Comparison of ENCODE assay signal across 11 cellular contexts in genomic region chr17:39651908-39652634, GRCh38. TPM values are rescaled to one million over a fixed set of nuclear protein-coding genes. Genes with fewer than 3 reads are reported as not detected.
DNase-seq lines count a peak whose midpoint lies in the region; ATAC-seq, FAIRE-seq and TF ChIP-seq lines count a peak whose summit lies in the region.
"Had no signal": no experiment of that assay in that cellular context is flagged by ENCODE, and none has a peak within 500 bp of the region (broad histone marks: within the 10 kb centered on the region; RNA-seq: fewer than 3 reads in every experiment).

No MANE protein-coding gene starts in this region.

- TF ChIP-seq POLR2A in breast epithelium (IDR thresholded peaks at IDR 0.05) (no peak), K562 (conservative IDR thresholded peaks at IDR 0.05) (no peak), upper lobe of left lung (IDR thresholded peaks at IDR 0.05) (no peak)

- H3K36me3 Mint-ChIP-seq in MCF 10A (ENCODE audit: insufficient read depth, unreplicated experiment) (peaks cover 19% of the 10 kb centered on the region), mesothelial cell of epicardium (peaks cover 7% of the 10 kb centered on the region)

- H3K4me1 Mint-ChIP-seq in MCF 10A (ENCODE audit: insufficient read depth, unreplicated experiment) (no peaks in the 10 kb centered on the region), mesothelial cell of epicardium (peaks cover 18% of the 10 kb centered on the region)

- H3K27me3 ChIP-seq in breast epithelium, result no peaks in the 10 kb centered on the region
- H3K27me3 ChIP-seq in K562 (ENCODE audit: control insufficient read depth in 2 of 2, insufficient read depth in 2 of 2, low read length in 2 of 2), result no peaks in the 10 kb centered on the region
- H3K27me3 ChIP-seq in upper lobe of left lung, result no peaks in the 10 kb centered on the region
- no peaks in the 10 kb centered on the region for H3K27me3 ChIP-seq in aorta (ENCODE audit: control insufficient read depth in 1 of 2, insufficient read depth in 2 of 2, low read length in 1 of 2)

- H2AFZ ChIP-seq in K562 (ENCODE audit: low read depth, low read length), result no peak overlapping the region

- no peak overlapping the region for H3K4me3 Mint-ChIP-seq in MCF 10A (ENCODE audit: unreplicated experiment)
- H3K4me3 Mint-ChIP-seq in mesothelial cell of epicardium, result no peak overlapping the region

- 0 out of 2 replicates have a peak, but pooled peaks cover 4% of the 10 kb centered on the region for H4K20me1 ChIP-seq in K562 (replicated peaks; ENCODE audit: control insufficient read depth, insufficient read depth, low read length)

- no peak overlapping the region for H3K4me2 ChIP-seq in K562 (ENCODE audit: insufficient read depth, low read length)

- no peak for FAIRE-seq in K562 (lab: Jason Lieb, UNC)

- no peaks in the 10 kb centered on the region for H3K9me3 ChIP-seq in breast epithelium
- H3K9me3 ChIP-seq in K562 (replicated peaks; ENCODE audit: control insufficient read depth, insufficient read depth, low read depth, low read length), result no peaks in the 10 kb centered on the region
- no peaks in the 10 kb centered on the region for H3K9me3 ChIP-seq in upper lobe of left lung
- no peaks in the 10 kb centered on the region for H3K9me3 ChIP-seq in aorta (ENCODE audit: control insufficient read depth, low read length)

- BruUV-seq in MCF 10A (replicated peaks; lab: Mats Ljungman, UMichigan), result no TSS peak
- BruUV-seq in K562 (replicated peaks; lab: Mats Ljungman, UMichigan), result no TSS peak

- peaks cover 59% of the 10 kb centered on the region for H3K79me2 ChIP-seq in K562 (ENCODE audit: control insufficient read depth, insufficient read depth, low read length)

- H3K9me3 Mint-ChIP-seq in MCF 10A (ENCODE audit: unreplicated experiment), result no peaks in the 10 kb centered on the region
- no peaks in the 10 kb centered on the region for H3K9me3 Mint-ChIP-seq in mesothelial cell of epicardium

- POLR2A ChIA-PET in MCF 10A (lab: Yijun Ruan, JAX), result interaction anchor here (0.6 kb wide), 1 partner anchor 47 kb away, joined by 3 read pairs; no protein-coding TSS in a partner anchor
- POLR2A ChIA-PET in K562 (lab: Yijun Ruan, JAX), result interaction anchor here (0.5 to 1.8 kb wide), 6 partner anchors 14 to 671 kb away, joined by 3 to 7 read pairs (median 3); no protein-coding TSS in a partner anchor

- H3K27me3 Mint-ChIP-seq in MCF 10A (ENCODE audit: insufficient read depth, unreplicated experiment) (no peaks in the 10 kb centered on the region), mesothelial cell of epicardium (ENCODE audit: low read depth) (no peaks in the 10 kb centered on the region)

- in situ Hi-C loops in K562 (cut with MboI), result no loop called here

- H3K9me1 ChIP-seq in K562 (ENCODE audit: control insufficient read depth, insufficient read depth, low read length), result no peaks in the 10 kb centered on the region

- no peak for TF ChIP-seq EP300 in K562 (IDR thresholded peaks at IDR 0.05; ENCODE audit: low read length)
- no peak for TF ChIP-seq EP300 in upper lobe of left lung (IDR thresholded peaks at IDR 0.05)

- TF ChIP-seq CTCF in breast epithelium (IDR thresholded peaks at IDR 0.05) (no peak), MCF 10A (IDR thresholded peaks at IDR 0.05; ENCODE audit: unreplicated experiment) (no peak), K562 (IDR thresholded peaks at IDR 0.05 in 2 of 3, conservative IDR thresholded peaks at IDR 0.05 in 1 of 3; ENCODE audit: insufficient read depth in 2 of 3, low read depth in 1 of 3, low read length in 3 of 3) (no peak), mesothelial cell of epicardium (IDR thresholded peaks at IDR 0.05; ENCODE audit: unreplicated experiment) (no peak), upper lobe of left lung (IDR thresholded peaks at IDR 0.05) (no peak)

- ATAC-seq in K562 (no peak), upper lobe of left lung (ENCODE audit: low FRiP score in 2 of 2) (no peak), GM21526 (IDR thresholded peaks at IDR 0.05; ENCODE audit: low FRiP score, unreplicated experiment) (no peak), aorta (ENCODE audit: low FRiP score) (no peak)

- CTCF ChIA-PET in MCF 10A (lab: Yijun Ruan, JAX) (interaction anchor here (0.6 to 1.9 kb wide), 3 partner anchors 14 to 68 kb away, joined by 3 to 7 read pairs (median 3); no protein-coding TSS in a partner anchor), K562 (lab: Yijun Ruan, JAX; ENCODE audit: low intra/inter-chr PET ratio) (no interaction called here)

- no peak for TF ChIP-seq RAD21 in K562 (CRISPR knock-in tag; conservative IDR thresholded peaks at IDR 0.05 in 1 of 2, IDR thresholded peaks at IDR 0.05 in 1 of 2)

- WGBS in K562 (ENCODE audit: insufficient coverage, low coverage, missing lambda C conversion rate), result 70% methylated on average over 10 of the region's 10 CpGs
- WGBS in upper lobe of left lung, 2 donors, result 53 to 62% methylated on average over 8 to 10 of the region's 10 CpGs
- WGBS in aorta, 2 donors, result 63 to 66% methylated on average over 10 of the region's 10 CpGs

- no peak for DNase-seq in breast epithelium (ENCODE audit: low spot score in 2 of 2)
- DNase-seq in MCF 10A (ENCODE audit: unreplicated experiment), result no peak
- DNase-seq in K562 (ENCODE audit: extremely low read depth in 1 of 4, low spot score in 3 of 4), result no peak
- DNase-seq in mesothelial cell of epicardium (ENCODE audit: low spot score in 2 of 2, unreplicated experiment in 2 of 2), result no peak
- no peak for DNase-seq in upper lobe of left lung
- no peak for DNase-seq in SIG-M5 treated with dmso at 0.1 percent for 504 hours (lab: John Stamatoyannopoulos, UW; ENCODE audit: unreplicated experiment)
- no peak for DNase-seq in aorta
- DNase-seq: stimulated activated naive CD4-positive, alpha-beta T cell had no signal

- H3K36me3 ChIP-seq in breast epithelium (no peaks in the 10 kb centered on the region), K562 (ENCODE audit: control insufficient read depth, insufficient read depth, low read length) (peaks cover 37% of the 10 kb centered on the region), upper lobe of left lung (peaks cover 0 to 19% (median 9%) of the 10 kb centered on the region in 4 donors), aorta (ENCODE audit: control insufficient read depth in 1 of 2, insufficient read depth in 2 of 2, low read length in 1 of 2) (no peaks in the 10 kb centered on the region)

- H3K27ac Mint-ChIP-seq in MCF 10A (ENCODE audit: low read depth, unreplicated experiment) (no peak overlapping the region), mesothelial cell of epicardium (peak overlapping the region; percentile 77)

- intact Hi-C loops in breast epithelium (cut with DNase I; ENCODE audit: low total_unique reads) (no loop called here), MCF 10A (cut with micrococcal nuclease) (no loop called here), K562 (cut with micrococcal nuclease) (no loop called here), aorta (cut with DNase I) (no loop called here)

- no peaks in the 10 kb centered on the region for H3K4me1 ChIP-seq in breast epithelium
- H3K4me1 ChIP-seq in K562 (replicated peaks in 1 of 2; ENCODE audit: control insufficient read depth in 2 of 2, insufficient read depth in 2 of 2, low read length in 2 of 2), result peaks cover 58 to 69% of the 10 kb centered on the region in 2 experiments
- H3K4me1 ChIP-seq in upper lobe of left lung, result peaks cover 20 to 48% (median 32%) of the 10 kb centered on the region in 4 donors
- no peaks in the 10 kb centered on the region for H3K4me1 ChIP-seq in aorta (ENCODE audit: control insufficient read depth in 1 of 2, insufficient read depth in 2 of 2, low read length in 2 of 2)

- peak overlapping the region in 1 of 2 experiments; percentile 89; a peak in 2 of 4 replicates for H3K9ac ChIP-seq in K562 (ENCODE audit: insufficient read depth in 1 of 2, low read depth in 2 of 2, low read length in 2 of 2)

- H3K27ac ChIP-seq in breast epithelium, result peak overlapping the region; percentile 50 to 58
- peak overlapping the region; percentile 34; the same call in 2 of the 3 replicates for H3K27ac ChIP-seq in K562 (ENCODE audit: extremely low read depth, low read depth, low read length)
- H3K27ac ChIP-seq in upper lobe of left lung, result peak overlapping the region; percentile 28 to 90 (median 63)
- H3K27ac ChIP-seq in aorta (ENCODE audit: low read depth in 1 of 2, low read length in 2 of 2), result no peak overlapping the region
- H3K27ac ChIP-seq: epithelial cell of prostate had no signal

- H3K4me3 ChIP-seq in breast epithelium (no peak overlapping the region), K562 (no peak overlapping the region), upper lobe of left lung (no peak overlapping the region), aorta (ENCODE audit: low read length in 2 of 2) (no peak overlapping the region)

RNA-seq across cellular contexts. Expression of gene TCAP, which starts 13.1 kb away (rescaled TPM):
- total RNA-seq in breast epithelium, result under 1 TPM; 0.48 to 0.73 (median 0.66) TPM
- 0.37 and 0.71 TPM in 2 replicates for total RNA-seq in MCF 10A (2022)
- total RNA-seq in K562 (2011; cell fraction: chromatin; rRNA removed; ENCODE audit: low replicate concordance), result 3.6 and 11.8 TPM in 2 replicates
- 6.8 and 7.2 TPM in 2 replicates for total RNA-seq in K562 (2011; cell fraction: nucleolus; rRNA removed)
- 5.1 and 6.0 TPM in 2 replicates for total RNA-seq in K562 (2011; cell fraction: nucleoplasm; rRNA removed)
- total RNA-seq in K562 (2014; rRNA removed), result 0.82 and 1.2 TPM in 2 replicates
- 0.29 and 0.33 TPM in 2 replicates for total RNA-seq in K562 (2014; rRNA removed; fragmentation: Illumina TruSeq; extraction: Trizol)
- total RNA-seq in K562 (2015; rRNA removed; fragmentation: Illumina TruSeq; extraction: Trizol), result 0.98 and 1.4 TPM in 2 replicates
- total RNA-seq in K562 (2021), result 1.1 and 1.4 TPM in 2 replicates
- polyA plus RNA-seq in K562 (2011; rRNA removed), result 0.58 and 0.67 TPM in 2 replicates
- 0.34 and 0.92 TPM in 2 replicates for polyA plus RNA-seq in K562 (2011; cell fraction: cytosol; rRNA removed)
- 3.7 and 7.7 TPM in 2 replicates for polyA plus RNA-seq in K562 (2011; cell fraction: nucleus; rRNA removed)
- 1.4 and 3.2 TPM in 2 replicates for polyA plus RNA-seq in K562 (2012)
- 0.65 and 0.73 TPM in 2 replicates for polyA plus RNA-seq in K562 (2014; fragmentation: Illumina TruSeq; extraction: Trizol)
- not detected for polyA plus RNA-seq in K562 (2014; fragmentation: Nextera tagmentation; extraction: Ambion mirVana)
- 0.86 and 1.4 TPM in 2 replicates for polyA plus RNA-seq in K562 (2014; rRNA removed)
- 0.33 and 0.53 TPM in 2 replicates for polyA minus RNA-seq in K562 (2011; rRNA and poly(A)+ RNA removed)
- not detected in 2 replicates for polyA minus RNA-seq in K562 (2011; cell fraction: cytosol; rRNA and poly(A)+ RNA removed)
- 1.6 and 2.2 TPM in 2 replicates for polyA minus RNA-seq in K562 (2011; cell fraction: nucleus; rRNA and poly(A)+ RNA removed)
- 1.6 to 3.0 TPM (median 2.3 TPM) in 3 replicates for total RNA-seq in mesothelial cell of epicardium
- 1 to 10 TPM in 5 of 6 donors, under 1 TPM in 1; 0.39 to 4.2 (median 2.5) TPM for total RNA-seq in upper lobe of left lung
- total RNA-seq in aorta, result 1 to 10 TPM; 1.9 to 3.1 TPM
- 1 to 10 TPM; 4.0 to 9.3 TPM for polyA plus RNA-seq in aorta

RNA-seq across cellular contexts. Expression of gene STARD3, which starts 15.1 kb away (rescaled TPM):
- total RNA-seq in breast epithelium, result 10 to 100 TPM; 37.0 to 43.9 (median 42.0) TPM
- total RNA-seq in MCF 10A (2022), result 30.1 and 31.1 TPM in 2 replicates
- 89.9 and 212 TPM in 2 replicates for total RNA-seq in K562 (2011; cell fraction: chromatin; rRNA removed; ENCODE audit: low replicate concordance)
- total RNA-seq in K562 (2011; cell fraction: nucleolus; rRNA removed), result 162 and 190 TPM in 2 replicates
- total RNA-seq in K562 (2011; cell fraction: nucleoplasm; rRNA removed), result 132 TPM in 2 replicates
- 41.1 and 46.0 TPM in 2 replicates for total RNA-seq in K562 (2014; rRNA removed)
- 18.6 and 22.0 TPM in 2 replicates for total RNA-seq in K562 (2014; rRNA removed; fragmentation: Illumina TruSeq; extraction: Trizol)
- 31.6 and 32.1 TPM in 2 replicates for total RNA-seq in K562 (2015; rRNA removed; fragmentation: Illumina TruSeq; extraction: Trizol)
- total RNA-seq in K562 (2021), result 60.2 and 69.3 TPM in 2 replicates
- polyA plus RNA-seq in K562 (2011; rRNA removed), result 64.4 and 64.9 TPM in 2 replicates
- polyA plus RNA-seq in K562 (2011; cell fraction: cytosol; rRNA removed), result 45.8 and 114 TPM in 2 replicates
- 254 and 418 TPM in 2 replicates for polyA plus RNA-seq in K562 (2011; cell fraction: nucleus; rRNA removed)
- 58.5 and 83.7 TPM in 2 replicates for polyA plus RNA-seq in K562 (2012)
- polyA plus RNA-seq in K562 (2014; fragmentation: Illumina TruSeq; extraction: Trizol), result 51.1 and 62.4 TPM in 2 replicates
- 1 to 10 TPM in 1 of 2 experiments, under 1 TPM in 1; 0.63 to 1.9 TPM for polyA plus RNA-seq in K562 (2014; fragmentation: Nextera tagmentation; extraction: Ambion mirVana)
- 79.9 and 87.0 TPM in 2 replicates for polyA plus RNA-seq in K562 (2014; rRNA removed)
- polyA minus RNA-seq in K562 (2011; rRNA and poly(A)+ RNA removed), result 27.4 and 54.1 TPM in 2 replicates
- 25.1 and 39.6 TPM in 2 replicates for polyA minus RNA-seq in K562 (2011; cell fraction: cytosol; rRNA and poly(A)+ RNA removed)
- polyA minus RNA-seq in K562 (2011; cell fraction: nucleus; rRNA and poly(A)+ RNA removed), result 62.2 and 85.6 TPM in 2 replicates
- 55.6 to 56.6 TPM (median 56.2 TPM) in 3 replicates for total RNA-seq in mesothelial cell of epicardium
- 100 to 1,000 TPM in 2 of 6 donors, 10 to 100 TPM in 4; 27.5 to 315 (median 84.1) TPM for total RNA-seq in upper lobe of left lung
- total RNA-seq in aorta, result 10 to 100 TPM; 34.7 to 58.1 TPM
- polyA plus RNA-seq in aorta, result 10 to 100 TPM; 35.7 to 72.4 TPM

RNA-seq across cellular contexts. Expression of gene PNMT, which starts 16.2 kb away (rescaled TPM):
- 1 to 10 TPM; 1.6 to 9.5 (median 5.1) TPM for total RNA-seq in breast epithelium
- not detected in 2 replicates for total RNA-seq in MCF 10A (2022)
- total RNA-seq in K562 (2011; cell fraction: chromatin; rRNA removed; ENCODE audit: low replicate concordance), result 0.81 and 8.9 TPM in 2 replicates
- 7.3 and 7.9 TPM in 2 replicates for total RNA-seq in K562 (2011; cell fraction: nucleolus; rRNA removed)
- 6.0 and 8.4 TPM in 2 replicates for total RNA-seq in K562 (2011; cell fraction: nucleoplasm; rRNA removed)
- total RNA-seq in K562 (2014; rRNA removed), result 15.8 and 18.1 TPM in 2 replicates
- total RNA-seq in K562 (2014; rRNA removed; fragmentation: Illumina TruSeq; extraction: Trizol), result 2.0 and 3.0 TPM in 2 replicates
- total RNA-seq in K562 (2015; rRNA removed; fragmentation: Illumina TruSeq; extraction: Trizol), result 9.0 and 9.6 TPM in 2 replicates
- 17.2 and 17.4 TPM in 2 replicates for total RNA-seq in K562 (2021)
- 3.3 and 5.8 TPM in 2 replicates for polyA plus RNA-seq in K562 (2011; rRNA removed)
- 3.3 and 24.0 TPM in 2 replicates for polyA plus RNA-seq in K562 (2011; cell fraction: cytosol; rRNA removed)
- polyA plus RNA-seq in K562 (2011; cell fraction: nucleus; rRNA removed), result 8.7 and 33.8 TPM in 2 replicates
- polyA plus RNA-seq in K562 (2012), result 23.3 and 34.1 TPM in 2 replicates
- 3.1 and 9.3 TPM in 2 replicates for polyA plus RNA-seq in K562 (2014; fragmentation: Illumina TruSeq; extraction: Trizol)
- 1 to 10 TPM in 1 of 2 experiments, under 1 TPM in 1; 0.55 to 1.5 TPM for polyA plus RNA-seq in K562 (2014; fragmentation: Nextera tagmentation; extraction: Ambion mirVana)
- 17.8 and 20.0 TPM in 2 replicates for polyA plus RNA-seq in K562 (2014; rRNA removed)
- polyA minus RNA-seq in K562 (2011; rRNA and poly(A)+ RNA removed), result 0.21 and 1.8 TPM in 2 replicates
- polyA minus RNA-seq in K562 (2011; cell fraction: cytosol; rRNA and poly(A)+ RNA removed), result 1.5 and 6.7 TPM in 2 replicates
- polyA minus RNA-seq in K562 (2011; cell fraction: nucleus; rRNA and poly(A)+ RNA removed), result 1.00 and 1.8 TPM in 2 replicates
- total RNA-seq in mesothelial cell of epicardium, result 1.7 to 2.1 TPM (median 1.7 TPM) in 3 replicates
- 10 to 100 TPM in 3 of 6 donors, 1 to 10 TPM in 3; 3.1 to 21.3 (median 7.0) TPM for total RNA-seq in upper lobe of left lung
- total RNA-seq in aorta, result 1 to 10 TPM in 1 of 2 donors, under 1 TPM in 1; 0.75 to 1.5 TPM
- polyA plus RNA-seq in aorta, result 10 to 100 TPM in 1 of 2 donors, under 1 TPM in 1; 0.75 to 30.2 TPM
- total RNA-seq: NCI-H460 had no signal

RNA-seq across cellular contexts. Expression of gene PPP1R1B, which starts 25.3 kb away (rescaled TPM):
- 10 to 100 TPM; 22.6 to 71.3 (median 67.5) TPM for total RNA-seq in breast epithelium
- total RNA-seq in MCF 10A (2022), result not detected in 2 replicates
- total RNA-seq in K562 (2011; cell fraction: chromatin; rRNA removed; ENCODE audit: low replicate concordance), result not detected in 2 replicates
- not detected in 2 replicates for total RNA-seq in K562 (2011; cell fraction: nucleolus; rRNA removed)
- not detected in 2 replicates for total RNA-seq in K562 (2011; cell fraction: nucleoplasm; rRNA removed)
- total RNA-seq in K562 (2014; rRNA removed), result not detected in 2 replicates
- 0.07 TPM in 1 of 2 replicates, not detected in the other for total RNA-seq in K562 (2014; rRNA removed; fragmentation: Illumina TruSeq; extraction: Trizol)
- not detected in 2 replicates for total RNA-seq in K562 (2015; rRNA removed; fragmentation: Illumina TruSeq; extraction: Trizol)
- total RNA-seq in K562 (2021), result 0.18 TPM in 1 of 2 replicates, not detected in the other
- 0.10 TPM in 1 of 2 replicates, not detected in the other for polyA plus RNA-seq in K562 (2011; rRNA removed)
- polyA plus RNA-seq in K562 (2011; cell fraction: cytosol; rRNA removed), result 0.15 TPM in 1 of 2 replicates, not detected in the other
- polyA plus RNA-seq in K562 (2011; cell fraction: nucleus; rRNA removed), result 0.07 TPM in 1 of 2 replicates, not detected in the other
- 0.06 and 0.14 TPM in 2 replicates for polyA plus RNA-seq in K562 (2012)
- 0.10 TPM in 1 of 2 replicates, not detected in the other for polyA plus RNA-seq in K562 (2014; fragmentation: Illumina TruSeq; extraction: Trizol)
- under 1 TPM in 1 of 2 experiments, not detected in 1; 0.07 TPM for polyA plus RNA-seq in K562 (2014; fragmentation: Nextera tagmentation; extraction: Ambion mirVana)
- polyA plus RNA-seq in K562 (2014; rRNA removed), result not detected in 2 replicates
- polyA minus RNA-seq in K562 (2011; rRNA and poly(A)+ RNA removed), result not detected in 2 replicates
- polyA minus RNA-seq in K562 (2011; cell fraction: cytosol; rRNA and poly(A)+ RNA removed), result not detected in 2 replicates
- polyA minus RNA-seq in K562 (2011; cell fraction: nucleus; rRNA and poly(A)+ RNA removed), result not detected in 2 replicates
- total RNA-seq in mesothelial cell of epicardium, result 0.58 to 0.75 TPM (median 0.75 TPM) in 3 replicates
- total RNA-seq in upper lobe of left lung, result 10 to 100 TPM; 10.9 to 22.4 (median 13.8) TPM
- 1 to 10 TPM; 1.0 to 2.5 TPM for total RNA-seq in aorta
- polyA plus RNA-seq in aorta, result 10 to 100 TPM in 1 of 2 donors, not detected in 1; 13.5 TPM

RNA-seq across cellular contexts. Expression of gene PGAP3, which starts 35.8 kb away (rescaled TPM):
- 10 to 100 TPM; 11.7 to 23.7 (median 21.6) TPM for total RNA-seq in breast epithelium
- total RNA-seq in MCF 10A (2022), result 10.0 and 13.2 TPM in 2 replicates
- 10.0 and 22.8 TPM in 2 replicates for total RNA-seq in K562 (2011; cell fraction: chromatin; rRNA removed; ENCODE audit: low replicate concordance)
- 19.2 and 22.0 TPM in 2 replicates for total RNA-seq in K562 (2011; cell fraction: nucleolus; rRNA removed)
- 14.4 and 20.3 TPM in 2 replicates for total RNA-seq in K562 (2011; cell fraction: nucleoplasm; rRNA removed)
- total RNA-seq in K562 (2014; rRNA removed), result 4.5 and 5.5 TPM in 2 replicates
- 2.1 and 4.0 TPM in 2 replicates for total RNA-seq in K562 (2014; rRNA removed; fragmentation: Illumina TruSeq; extraction: Trizol)
- 3.9 and 5.2 TPM in 2 replicates for total RNA-seq in K562 (2015; rRNA removed; fragmentation: Illumina TruSeq; extraction: Trizol)
- total RNA-seq in K562 (2021), result 7.5 and 9.4 TPM in 2 replicates
- polyA plus RNA-seq in K562 (2011; rRNA removed), result 5.3 and 6.0 TPM in 2 replicates
- 5.6 and 10.7 TPM in 2 replicates for polyA plus RNA-seq in K562 (2011; cell fraction: cytosol; rRNA removed)
- 18.7 and 30.5 TPM in 2 replicates for polyA plus RNA-seq in K562 (2011; cell fraction: nucleus; rRNA removed)
- polyA plus RNA-seq in K562 (2012), result 8.4 and 12.5 TPM in 2 replicates
- polyA plus RNA-seq in K562 (2014; fragmentation: Illumina TruSeq; extraction: Trizol), result 5.5 and 5.9 TPM in 2 replicates
- polyA plus RNA-seq in K562 (2014; fragmentation: Nextera tagmentation; extraction: Ambion mirVana), result under 1 TPM; 0.38 to 0.76 TPM
- 5.6 and 7.1 TPM in 2 replicates for polyA plus RNA-seq in K562 (2014; rRNA removed)
- polyA minus RNA-seq in K562 (2011; rRNA and poly(A)+ RNA removed), result 1.1 and 4.4 TPM in 2 replicates
- 2.8 and 8.3 TPM in 2 replicates for polyA minus RNA-seq in K562 (2011; cell fraction: cytosol; rRNA and poly(A)+ RNA removed)
- 2.0 and 4.3 TPM in 2 replicates for polyA minus RNA-seq in K562 (2011; cell fraction: nucleus; rRNA and poly(A)+ RNA removed)
- total RNA-seq in mesothelial cell of epicardium, result 36.8 to 39.1 TPM (median 37.1 TPM) in 3 replicates
- total RNA-seq in upper lobe of left lung, result 10 to 100 TPM; 15.2 to 64.0 (median 27.9) TPM
- 10 to 100 TPM; 21.9 to 22.0 TPM for total RNA-seq in aorta
- 10 to 100 TPM; 13.3 to 25.5 TPM for polyA plus RNA-seq in aorta

Comparison
In these comparisons a context has a peak if more than half of its experiments do, and no peak if none do; other contexts are left out.
1. H3K27ac ChIP-seq: peak in breast epithelium (2 of 2), K562 (single experiment) and upper lobe of left lung (4 of 4); none in aorta (0 of 2).